ENCODE assay signal across 16 cellular contexts in the genomic region with DNA sequence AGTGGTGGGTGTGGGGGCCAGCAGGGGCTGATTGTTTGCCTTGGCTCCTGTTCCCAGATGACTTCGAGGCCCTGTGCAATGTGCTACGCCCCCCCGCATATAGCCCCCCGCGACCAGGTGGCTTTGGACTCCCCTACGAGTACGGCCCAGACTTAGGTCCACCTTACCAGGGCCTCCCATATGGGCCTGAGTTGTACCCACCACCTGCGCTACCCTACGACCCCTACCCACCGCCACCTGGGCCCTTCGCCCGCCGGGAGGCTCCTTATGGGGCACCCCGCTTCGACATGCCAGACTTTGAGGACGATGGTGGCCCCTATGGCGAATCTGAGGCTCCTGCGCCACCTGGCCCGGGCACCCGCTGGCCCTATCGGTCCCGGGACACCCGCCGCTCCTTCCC.
A peak's percentile ranks its signal among the peaks of the same experiment; 100 is the strongest.
DNase-seq lines count a peak whose midpoint lies in the region; ATAC-seq and TF ChIP-seq lines count a peak whose summit lies in the region.
"Had no signal": no experiment of that assay in that cellular context is flagged by ENCODE, and none has a peak within 500 bp of the region (broad histone marks: within the 10 kb centered on the region; RNA-seq: fewer than 3 reads in every experiment).

No MANE protein-coding gene starts in this region.

- ATAC-seq in stimulated activated naive CD8-positive, alpha-beta T cell treated with anti-CD3 and anti-CD28 coated beads, Interleukin-15, amount 100 ng/mL, for 72 hours: peak; percentile 33
- no peak for ATAC-seq in stimulated activated naive CD8-positive, alpha-beta T cell treated with anti-CD3 and anti-CD28 coated beads, Interleukin-15, Interleukin-2, amounts not matched to agents 100 U/mL and 50 U/mL, for 24 hours
- no peak for ATAC-seq in effector memory CD8-positive, alpha-beta T cell (replicated peaks)
- no peak for ATAC-seq in stimulated activated effector memory CD8-positive, alpha-beta T cell treated with anti-CD3 and anti-CD28 coated beads, Interleukin-12 subunit alpha, Interleukin-12 subunit beta, amount 100 ng/mL, for 72 hours
- no peak for ATAC-seq in HG02970 (IDR thresholded peaks at IDR 0.05; ENCODE audit: low FRiP score, unreplicated experiment)
- ATAC-seq in HG03159 (IDR thresholded peaks at IDR 0.05; ENCODE audit: unreplicated experiment): no peak

- H3K4me3 Mint-ChIP-seq in stimulated activated naive CD8-positive, alpha-beta T cell treated with anti-CD3 and anti-CD28 coated beads, Interleukin-15, amount 100 ng/mL, for 72 hours: no peak overlapping the region
- H3K4me3 Mint-ChIP-seq in effector memory CD8-positive, alpha-beta T cell: no peak overlapping the region
- no peak overlapping the region for H3K4me3 Mint-ChIP-seq in stimulated activated effector memory CD8-positive, alpha-beta T cell treated with anti-CD3 and anti-CD28 coated beads, Interleukin-12 subunit alpha, Interleukin-12 subunit beta, amount 100 ng/mL, for 72 hours
- H3K4me3 Mint-ChIP-seq: CD14-positive monocyte; CD8-positive, alpha-beta memory T cell; HFFc6; IgD-negative memory B cell had no signal

- peak overlapping the region; percentile 48 for H3K27ac ChIP-seq in RWPE1
- H3K27ac ChIP-seq: A549 had no signal

- POLR2A ChIA-PET in RWPE1 (lab: Yijun Ruan, JAX; ENCODE audit: low non-redundant PET): no interaction called here

- no peak for DNase-seq in stimulated activated naive CD8-positive, alpha-beta T cell treated with anti-CD3 and anti-CD28 coated beads, Interleukin-15, amount 100 ng/mL, for 72 hours
- no peak for DNase-seq in stimulated activated naive CD8-positive, alpha-beta T cell treated with anti-CD3 and anti-CD28 coated beads, Interleukin-15, Interleukin-2, amounts not matched to agents 100 U/mL and 50 U/mL, for 24 hours
- DNase-seq in RWPE1 (ENCODE audit: low spot score): no peak
- DNase-seq in effector memory CD8-positive, alpha-beta T cell: no peak
- DNase-seq in stimulated activated effector memory CD8-positive, alpha-beta T cell treated with anti-CD3 and anti-CD28 coated beads, Interleukin-12 subunit alpha, Interleukin-12 subunit beta, amount 100 ng/mL, for 72 hours (ENCODE audit: low spot score in 2 of 2): no peak
- DNase-seq in T-helper 9 cell: no peak
- DNase-seq: Caco-2, DND-41, GDM1, HFFc6 had no signal

- CTCF ChIA-PET in RWPE1 (lab: Yijun Ruan, JAX): no interaction called here

- H3K9me3 Mint-ChIP-seq in stimulated activated naive CD8-positive, alpha-beta T cell treated with anti-CD3 and anti-CD28 coated beads, Interleukin-15, amount 100 ng/mL, for 72 hours: no peaks in the 10 kb centered on the region
- no peaks in the 10 kb centered on the region for H3K9me3 Mint-ChIP-seq in effector memory CD8-positive, alpha-beta T cell
- H3K9me3 Mint-ChIP-seq in stimulated activated effector memory CD8-positive, alpha-beta T cell treated with anti-CD3 and anti-CD28 coated beads, Interleukin-12 subunit alpha, Interleukin-12 subunit beta, amount 100 ng/mL, for 72 hours: no peaks in the 10 kb centered on the region
- H3K9me3 Mint-ChIP-seq: CD14-positive monocyte; CD8-positive, alpha-beta memory T cell; HFFc6; IgD-negative memory B cell had no signal

- H3K27ac Mint-ChIP-seq in stimulated activated naive CD8-positive, alpha-beta T cell treated with anti-CD3 and anti-CD28 coated beads, Interleukin-15, amount 100 ng/mL, for 72 hours: peak overlapping the region in 1 of 2 donors; percentile 3
- H3K27ac Mint-ChIP-seq in effector memory CD8-positive, alpha-beta T cell: peak overlapping the region; percentile 28 to 64
- peak overlapping the region; percentile 85 for H3K27ac Mint-ChIP-seq in stimulated activated effector memory CD8-positive, alpha-beta T cell treated with anti-CD3 and anti-CD28 coated beads, Interleukin-12 subunit alpha, Interleukin-12 subunit beta, amount 100 ng/mL, for 72 hours
- H3K27ac Mint-ChIP-seq: CD14-positive monocyte, HFFc6 had no signal

- peaks cover 37% of the 10 kb centered on the region for H3K36me3 Mint-ChIP-seq in effector memory CD8-positive, alpha-beta T cell (ENCODE audit: insufficient read depth)
- H3K36me3 Mint-ChIP-seq in stimulated activated effector memory CD8-positive, alpha-beta T cell treated with anti-CD3 and anti-CD28 coated beads, Interleukin-12 subunit alpha, Interleukin-12 subunit beta, amount 100 ng/mL, for 72 hours: peaks cover 90% of the 10 kb centered on the region

- peaks cover 11% of the 10 kb centered on the region for H3K4me1 Mint-ChIP-seq in stimulated activated naive CD8-positive, alpha-beta T cell treated with anti-CD3 and anti-CD28 coated beads, Interleukin-15, amount 100 ng/mL, for 72 hours
- H3K4me1 Mint-ChIP-seq in effector memory CD8-positive, alpha-beta T cell (ENCODE audit: low read depth in 2 of 2): peaks cover 4% of the 10 kb centered on the region in 2 donors
- peaks cover 29% of the 10 kb centered on the region for H3K4me1 Mint-ChIP-seq in stimulated activated effector memory CD8-positive, alpha-beta T cell treated with anti-CD3 and anti-CD28 coated beads, Interleukin-12 subunit alpha, Interleukin-12 subunit beta, amount 100 ng/mL, for 72 hours
- H3K4me1 Mint-ChIP-seq: CD14-positive monocyte; CD8-positive, alpha-beta memory T cell had no signal

- TF ChIP-seq CTCF in RWPE1 (conservative IDR thresholded peaks at IDR 0.05; ENCODE audit: low read depth): no peak

- no peaks in the 10 kb centered on the region for H3K27me3 Mint-ChIP-seq in stimulated activated naive CD8-positive, alpha-beta T cell treated with anti-CD3 and anti-CD28 coated beads, Interleukin-15, amount 100 ng/mL, for 72 hours
- no peaks in the 10 kb centered on the region for H3K27me3 Mint-ChIP-seq in effector memory CD8-positive, alpha-beta T cell
- H3K27me3 Mint-ChIP-seq: CD8-positive, alpha-beta memory T cell; IgD-negative memory B cell had no signal
